Comparison of ENCODE assay signal across 37 cellular contexts in the genomic region with DNA sequence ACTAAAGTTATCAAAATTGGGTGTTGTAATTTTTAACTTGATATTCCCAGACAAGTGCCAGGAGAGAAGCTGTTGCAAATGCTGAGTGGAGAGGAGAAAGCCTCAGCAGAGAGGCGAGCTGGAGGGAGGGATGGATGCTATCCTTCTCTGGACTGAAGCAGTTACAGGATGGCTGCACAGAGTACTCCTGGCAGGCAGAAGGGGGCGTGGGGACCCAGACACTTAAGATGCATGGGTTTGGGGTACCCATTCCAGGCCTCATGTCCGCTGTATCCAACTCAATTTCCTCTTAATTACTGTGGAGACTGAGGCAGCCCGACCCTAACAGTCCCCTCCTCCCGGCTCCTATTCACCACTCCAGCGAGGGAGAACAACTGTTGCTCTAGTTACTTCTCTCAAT. TPM values are rescaled to one million over a fixed set of nuclear protein-coding genes. Genes with fewer than 3 reads are reported as not detected.
"Had no signal": no experiment of that assay in that cellular context is flagged by ENCODE, and none has a peak within 500 bp of the region (broad histone marks: within the 10 kb centered on the region; RNA-seq: fewer than 3 reads in every experiment).

No MANE protein-coding gene starts in this region.

- ATAC-seq: activated CD4-positive, alpha-beta T cell treated with anti-CD3 and anti-CD28 coated beads for 36 hours; activated CD4-positive, CD25-positive, alpha-beta regulatory T cell treated with anti-CD3 and anti-CD28 coated beads, Interleukin-2, amount 50 U/mL, for 24 hours; activated CD8-positive, alpha-beta memory T cell treated with anti-CD3 and anti-CD28 coated beads, Interleukin-2, amount 10 ng/mL, durations not matched to agents 7 days and 5 days; activated naive CD8-positive, alpha-beta T cell treated with anti-CD3 and anti-CD28 coated beads, Interleukin-2, amount 50 U/mL, for 24 hours; PC-3; SK-N-SH treated with all-trans-retinoic acid at 6 μM for 48 hours; WTC11 had no signal

- H3K27ac ChIP-seq: KMS-11, Peyer's patch had no signal

- H3K27me3 Mint-ChIP-seq: activated CD4-positive, alpha-beta memory T cell treated with anti-CD3 and anti-CD28 coated beads, Interleukin-2, amount 10 ng/mL, durations not matched to agents 7 days and 5 days; activated CD4-positive, alpha-beta T cell treated with anti-CD3 and anti-CD28 coated beads for 36 hours; activated CD8-positive, alpha-beta memory T cell treated with anti-CD3 and anti-CD28 coated beads, Interleukin-2, amount 10 ng/mL, durations not matched to agents 7 days and 5 days; activated naive CD4-positive, alpha-beta T cell treated with anti-CD3 and anti-CD28 coated beads, Interleukin-2, amount 10 ng/mL, durations not matched to agents 7 days and 5 days; activated naive CD8-positive, alpha-beta T cell; activated naive CD8-positive, alpha-beta T cell treated with anti-CD3 and anti-CD28 coated beads, Interleukin-2, amount 50 U/mL, for 24 hours; brain had no signal

- H3K4me3 ChIP-seq: Peyer's patch had no signal

- H3K4me3 Mint-ChIP-seq: activated CD4-positive, alpha-beta memory T cell treated with anti-CD3 and anti-CD28 coated beads, Interleukin-2, amount 10 ng/mL, durations not matched to agents 7 days and 5 days; activated CD4-positive, alpha-beta T cell treated with anti-CD3 and anti-CD28 coated beads for 36 hours; activated CD8-positive, alpha-beta memory T cell treated with anti-CD3 and anti-CD28 coated beads, Interleukin-2, amount 10 ng/mL, durations not matched to agents 7 days and 5 days; activated naive CD4-positive, alpha-beta T cell treated with anti-CD3 and anti-CD28 coated beads, Interleukin-2, amount 10 ng/mL, durations not matched to agents 7 days and 5 days; activated naive CD8-positive, alpha-beta T cell; activated naive CD8-positive, alpha-beta T cell treated with anti-CD3 and anti-CD28 coated beads, Interleukin-2, amount 50 U/mL, for 24 hours; brain; WTC11 had no signal

- H3K27me3 ChIP-seq: Peyer's patch had no signal

- H3K4me1 Mint-ChIP-seq: brain, WTC11 had no signal

- H3K36me3 Mint-ChIP-seq: WTC11 had no signal

- DNase-seq: activated CD4-positive, alpha-beta memory T cell treated with anti-CD3 and anti-CD28 coated beads, Interleukin-2, amount 10 ng/mL, durations not matched to agents 7 days and 5 days; activated CD4-positive, alpha-beta T cell treated with anti-CD3 and anti-CD28 coated beads for 36 hours; activated CD8-positive, alpha-beta memory T cell treated with anti-CD3 and anti-CD28 coated beads for 24 hours; activated CD8-positive, alpha-beta memory T cell treated with anti-CD3 and anti-CD28 coated beads, Interleukin-2, amount 10 ng/mL, durations not matched to agents 7 days and 5 days; activated CD8-positive, alpha-beta memory T cell treated with anti-CD3 and anti-CD28 coated beads, Interleukin-2, amount 50 U/mL, for 48 hours; activated effector memory CD4-positive, alpha-beta T cell treated with Interleukin-2 at 50 U/mL for 16 hours; activated naive CD4-positive, alpha-beta T cell treated with anti-CD3 and anti-CD28 coated beads, Interleukin-2, amount 10 ng/mL, durations not matched to agents 7 days and 5 days; activated naive CD8-positive, alpha-beta T cell treated with anti-CD3 and anti-CD28 coated beads, Interleukin-2, amount 50 U/mL, for 24 hours; activated T-cell treated with anti-CD3 and anti-CD28 coated beads, Interleukin-2, amount 50 U/mL, for 48 hours; anterior cingulate cortex; caudate nucleus; cerebellar nuclear complex; MM.1S; NCI-H1105; NCI-H1417 treated with DMSO at 0.1 percent for 48 hours; NCI-H187 treated with DMSO at 0.1 percent for 48 hours; NCI-H2081; NCI-H226; NCI-H446 treated with DMSO at 0.1 percent for 48 hours; NCI-H524; NCI-H69; NCI-H82; PC-3; Peyer's patch; RPMI8226; SIG-M5; T-helper 1 cell; T1000 had no signal

- H3K9me3 Mint-ChIP-seq: activated CD4-positive, alpha-beta memory T cell treated with anti-CD3 and anti-CD28 coated beads, Interleukin-2, amount 10 ng/mL, durations not matched to agents 7 days and 5 days; activated naive CD4-positive, alpha-beta T cell treated with anti-CD3 and anti-CD28 coated beads, Interleukin-2, amount 10 ng/mL, durations not matched to agents 7 days and 5 days; activated naive CD8-positive, alpha-beta T cell treated with anti-CD3 and anti-CD28 coated beads, Interleukin-2, amount 50 U/mL, for 24 hours; brain; WTC11 had no signal

- H3K9me3 ChIP-seq: Peyer's patch had no signal

- H3K27ac Mint-ChIP-seq: activated CD4-positive, alpha-beta memory T cell treated with anti-CD3 and anti-CD28 coated beads, Interleukin-2, amount 10 ng/mL, durations not matched to agents 7 days and 5 days; activated CD4-positive, alpha-beta T cell treated with anti-CD3 and anti-CD28 coated beads for 36 hours; activated CD8-positive, alpha-beta memory T cell treated with anti-CD3 and anti-CD28 coated beads, Interleukin-2, amount 10 ng/mL, durations not matched to agents 7 days and 5 days; activated naive CD8-positive, alpha-beta T cell; activated naive CD8-positive, alpha-beta T cell treated with anti-CD3 and anti-CD28 coated beads, Interleukin-2, amount 50 U/mL, for 24 hours; WTC11 had no signal

- H3K4me1 ChIP-seq: Peyer's patch had no signal

RNA-seq across cellular contexts. Expression of a gene that starts 25.4 kb away (rescaled TPM):
- total RNA-seq: activated CD4-positive, alpha-beta memory T cell treated with anti-CD3 and anti-CD28 coated beads, Interleukin-2, amount 10 ng/mL, durations not matched to agents 7 days and 5 days; activated CD4-positive, alpha-beta T cell treated with anti-CD3 and anti-CD28 coated beads for 36 hours; LHCN-M2; T-helper 2 cell treated with Interferon-gamma antibody and Interleukin-4, amounts not matched to agents 100 ng/mL and 5 ng/mL, for 36 hours had no signal

RNA-seq across cellular contexts. Expression of a gene that starts 57.1 kb away (rescaled TPM):
- total RNA-seq: activated CD4-positive, alpha-beta memory T cell treated with anti-CD3 and anti-CD28 coated beads, Interleukin-2, amount 10 ng/mL, durations not matched to agents 7 days and 5 days; activated CD4-positive, alpha-beta T cell treated with anti-CD3 and anti-CD28 coated beads for 36 hours; activated CD8-positive, alpha-beta memory T cell treated with anti-CD3 and anti-CD28 coated beads, Interleukin-2, amount 10 ng/mL, durations not matched to agents 7 days and 5 days; LHCN-M2; PC-3; SK-MEL-5; T-helper 2 cell treated with Interferon-gamma antibody and Interleukin-4, amounts not matched to agents 100 ng/mL and 5 ng/mL, for 36 hours; WTC11 had no signal
